20 cellular contexts compared by ENCODE assay signal in the genomic region with DNA sequence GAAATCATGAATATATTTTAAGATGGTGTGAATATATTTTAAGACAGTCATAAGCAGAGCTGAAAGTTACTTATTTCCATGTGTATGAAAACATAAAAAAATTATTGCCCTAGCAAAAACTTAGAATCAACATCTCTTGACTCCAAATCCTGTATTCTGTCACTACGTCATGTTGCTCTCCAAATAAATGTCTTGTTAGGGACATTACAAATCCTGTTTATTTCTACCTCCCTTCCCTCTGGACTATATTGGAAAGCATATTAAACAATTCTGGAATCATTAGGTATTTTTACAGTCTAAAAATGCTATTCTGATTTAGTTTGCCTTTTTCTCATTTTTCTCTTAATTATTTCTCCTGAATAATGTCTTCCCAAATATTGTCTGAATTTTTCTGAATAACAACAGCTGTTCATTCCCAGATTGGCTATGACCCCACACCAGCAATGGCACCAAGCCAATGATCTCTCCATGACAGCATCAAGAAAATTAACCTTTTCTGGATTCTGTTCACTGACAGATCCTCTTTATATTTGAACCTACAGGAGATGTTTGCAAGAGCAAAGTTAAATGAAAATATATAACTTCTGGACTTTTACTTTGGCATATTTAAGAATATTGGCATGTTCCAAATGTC.
"Had no signal": no experiment of that assay in that cellular context is flagged by ENCODE, and none has a peak within 500 bp of the region (broad histone marks: within the 10 kb centered on the region; RNA-seq: fewer than 3 reads in every experiment).

No MANE protein-coding gene starts in this region.

- H3K36me3 ChIP-seq: breast epithelium, gastroesophageal sphincter, lower lobe of right lung, right lobe of liver, spleen had no signal

- H3K27ac ChIP-seq: breast epithelium, gastroesophageal sphincter, lower lobe of right lung, right lobe of liver, spleen had no signal

- H3K27ac Mint-ChIP-seq: activated CD8-positive, alpha-beta memory T cell treated with anti-CD3 and anti-CD28 coated beads, Interleukin-2, amount 10 ng/mL, durations not matched to agents 7 days and 5 days; activated naive CD8-positive, alpha-beta T cell treated with anti-CD3 and anti-CD28 coated beads, Interleukin-2, amount 10 ng/mL, durations not matched to agents 7 days and 5 days; natural killer cell; progenitor cell of endocrine pancreas; type B pancreatic cell had no signal

- H3K4me1 Mint-ChIP-seq: activated CD8-positive, alpha-beta memory T cell treated with anti-CD3 and anti-CD28 coated beads, Interleukin-2, amount 10 ng/mL, durations not matched to agents 7 days and 5 days; activated naive CD8-positive, alpha-beta T cell treated with anti-CD3 and anti-CD28 coated beads, Interleukin-2, amount 10 ng/mL, durations not matched to agents 7 days and 5 days; natural killer cell had no signal

- ATAC-seq: activated CD8-positive, alpha-beta memory T cell treated with anti-CD3 and anti-CD28 coated beads, Interleukin-2, amount 10 ng/mL, durations not matched to agents 7 days and 5 days; gastroesophageal sphincter; lower lobe of right lung; natural killer cell; right lobe of liver had no signal

- DNase-seq: activated CD4-positive, alpha-beta T cell treated with anti-CD3 and anti-CD28 coated beads for 1 hour; activated CD4-positive, alpha-beta T cell treated with anti-CD3 and anti-CD28 coated beads, Interleukin-2, amount 50 U/mL, for 48 hours; activated CD8-positive, alpha-beta memory T cell treated with anti-CD3 and anti-CD28 coated beads, Interleukin-2, amount 10 ng/mL, durations not matched to agents 7 days and 5 days; activated gamma-delta T cell; activated naive CD8-positive, alpha-beta T cell treated with anti-CD3 and anti-CD28 coated beads, Interleukin-2, amount 10 ng/mL, durations not matched to agents 7 days and 5 days; activated T-cell treated with anti-CD3 and anti-CD28 coated beads, Interleukin-2, amount 50 U/mL, for 48 hours; anterior cingulate cortex; hippocampal formation; lower lobe of right lung; natural killer cell; nucleus accumbens; right lobe of liver; spleen; stimulated activated CD4-positive, alpha-beta T cell treated with anti-CD3 and anti-CD28 coated beads, Interleukin-2, amount 100 ng/mL, for 24 hours; stimulated activated naive CD4-positive, alpha-beta T cell; T-helper 9 cell had no signal

- H3K9me3 ChIP-seq: breast epithelium, gastroesophageal sphincter, lower lobe of right lung, right lobe of liver, spleen had no signal

- H3K4me3 Mint-ChIP-seq: activated CD8-positive, alpha-beta memory T cell treated with anti-CD3 and anti-CD28 coated beads, Interleukin-2, amount 10 ng/mL, durations not matched to agents 7 days and 5 days; activated naive CD8-positive, alpha-beta T cell treated with anti-CD3 and anti-CD28 coated beads, Interleukin-2, amount 10 ng/mL, durations not matched to agents 7 days and 5 days; natural killer cell; type B pancreatic cell had no signal

- H3K9me3 Mint-ChIP-seq: activated naive CD8-positive, alpha-beta T cell treated with anti-CD3 and anti-CD28 coated beads, Interleukin-2, amount 10 ng/mL, durations not matched to agents 7 days and 5 days; type B pancreatic cell had no signal

- H3K4me3 ChIP-seq: breast epithelium, gastroesophageal sphincter, lower lobe of right lung, right lobe of liver, spleen had no signal

- H3K36me3 Mint-ChIP-seq: activated CD8-positive, alpha-beta memory T cell treated with anti-CD3 and anti-CD28 coated beads, Interleukin-2, amount 10 ng/mL, durations not matched to agents 7 days and 5 days; activated naive CD8-positive, alpha-beta T cell treated with anti-CD3 and anti-CD28 coated beads, Interleukin-2, amount 10 ng/mL, durations not matched to agents 7 days and 5 days; natural killer cell; type B pancreatic cell had no signal

- H3K4me1 ChIP-seq: breast epithelium, lower lobe of right lung, right lobe of liver, spleen had no signal

- H3K27me3 Mint-ChIP-seq: activated CD8-positive, alpha-beta memory T cell treated with anti-CD3 and anti-CD28 coated beads, Interleukin-2, amount 10 ng/mL, durations not matched to agents 7 days and 5 days; activated naive CD8-positive, alpha-beta T cell treated with anti-CD3 and anti-CD28 coated beads, Interleukin-2, amount 10 ng/mL, durations not matched to agents 7 days and 5 days; progenitor cell of endocrine pancreas; type B pancreatic cell had no signal

- H3K27me3 ChIP-seq: breast epithelium, gastroesophageal sphincter, right lobe of liver, spleen had no signal
